Comparison of ENCODE assay signal across 29 cellular contexts in the genomic region with DNA sequence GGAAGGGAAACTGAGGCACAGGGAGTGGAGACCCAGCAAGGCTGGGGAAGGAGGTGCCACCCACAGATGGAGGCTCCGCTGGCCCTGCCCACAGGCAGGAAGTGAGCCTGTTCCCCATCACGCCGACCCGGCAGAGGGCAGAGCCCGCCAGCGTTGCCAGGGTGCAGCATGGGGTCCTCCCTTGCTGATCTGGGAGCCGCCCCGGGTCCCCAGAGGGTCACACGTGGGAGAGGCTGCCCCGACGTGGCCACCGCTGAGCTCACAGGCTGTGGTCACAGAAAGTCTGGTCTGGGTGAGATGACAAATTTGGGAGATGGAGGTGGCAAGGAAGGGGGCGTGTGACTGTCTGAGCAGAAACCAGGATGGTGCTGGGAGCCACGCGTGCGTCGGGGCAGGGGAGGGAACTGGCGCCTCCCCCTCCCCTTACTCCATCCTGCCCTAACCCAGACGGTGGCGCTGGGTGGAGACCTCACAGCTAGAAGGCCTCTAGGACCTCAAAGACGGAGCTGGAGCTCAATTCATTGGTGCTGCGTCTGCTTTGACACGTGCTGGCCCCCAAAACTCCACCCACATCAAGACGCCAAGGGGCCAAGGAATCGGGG. TPM values are rescaled to one million over a fixed set of nuclear protein-coding genes. Genes with fewer than 3 reads are reported as not detected.
DNase-seq lines count a peak whose midpoint lies in the region; ATAC-seq and TF ChIP-seq lines count a peak whose summit lies in the region.
"Had no signal": no experiment of that assay in that cellular context is flagged by ENCODE, and none has a peak within 500 bp of the region (broad histone marks: within the 10 kb centered on the region; RNA-seq: fewer than 3 reads in every experiment).

No MANE protein-coding gene starts in this region.

- peaks cover 76% of the 10 kb centered on the region for H3K36me3 ChIP-seq in NT2/D1 (ENCODE audit: insufficient read depth, insufficient read length, low read length)

- DNase-seq in D341Med (ENCODE audit: low spot score) (peak; percentile 34), NT2/D1 (ENCODE audit: low read depth, low spot score) (no peak), immature natural killer cell (peak in 1 of 3 donors; percentile 8), progenitor cell of endocrine pancreas (ENCODE audit: low spot score, unreplicated experiment) (no peak), RPMI8226 (no peak)
- DNase-seq in activated T-cell treated with anti-CD3 and anti-CD28 coated beads, Interleukin-2, amount 50 U/mL, for 4 hours: no peak
- DNase-seq: C1 segment of cervical spinal cord; Caco-2; CD8-positive, alpha-beta T cell; DMS 273 treated with DMSO at 0.1 percent for 48 hours; DMS79; EL; GM23248; HCEC 1CT; NCI-H1105; NCI-H1436 treated with DMSO at 0.1 percent for 48 hours; NCI-H1930; NCI-H2107; NCI-H526; NCI-H82; NK-92 treated with Interleukin-12 subunit alpha and Interleukin-12 subunit beta, amount 100 ng/mL, for 24 hours; PC-9; SHP77; T-cell had no signal

- H3K27me3 Mint-ChIP-seq in immature natural killer cell (ENCODE audit: low read depth in 3 of 3): peaks cover 0 to 1% (median 0%) of the 10 kb centered on the region in 3 donors
- no peaks in the 10 kb centered on the region for H3K27me3 Mint-ChIP-seq in progenitor cell of endocrine pancreas
- no peaks in the 10 kb centered on the region for H3K27me3 Mint-ChIP-seq in activated T-cell treated with anti-CD3 and anti-CD28 coated beads, Interleukin-2, amount 50 U/mL, for 4 hours (ENCODE audit: low read depth)
- H3K27me3 Mint-ChIP-seq: T-cell had no signal

- H3K36me3 Mint-ChIP-seq in immature natural killer cell: no peaks in the 10 kb centered on the region
- H3K36me3 Mint-ChIP-seq in progenitor cell of endocrine pancreas (ENCODE audit: insufficient read depth): peaks cover 16% of the 10 kb centered on the region
- H3K36me3 Mint-ChIP-seq in activated T-cell treated with anti-CD3 and anti-CD28 coated beads, Interleukin-2, amount 50 U/mL, for 4 hours (ENCODE audit: insufficient read depth): no peaks in the 10 kb centered on the region
- H3K36me3 Mint-ChIP-seq: CD8-positive, alpha-beta T cell; IgD-negative memory B cell; T-cell had no signal

- peaks cover 0 to 11% of the 10 kb centered on the region in 2 donors for H3K4me1 Mint-ChIP-seq in immature natural killer cell
- peaks cover 10% of the 10 kb centered on the region for H3K4me1 Mint-ChIP-seq in progenitor cell of endocrine pancreas (ENCODE audit: low read depth)
- no peaks in the 10 kb centered on the region for H3K4me1 Mint-ChIP-seq in activated T-cell treated with anti-CD3 and anti-CD28 coated beads, Interleukin-2, amount 50 U/mL, for 4 hours (ENCODE audit: low read depth)

- H3K4me1 ChIP-seq in NT2/D1 (ENCODE audit: insufficient read depth, insufficient read length): peaks cover 18% of the 10 kb centered on the region
- H3K4me1 ChIP-seq: Caco-2 had no signal

- H3K4me3 Mint-ChIP-seq in immature natural killer cell (peak overlapping the region in 3 of 5 donors; percentile 20 to 44 (median 40)), progenitor cell of endocrine pancreas (ENCODE audit: low read depth) (no peak overlapping the region)
- H3K4me3 Mint-ChIP-seq in activated T-cell treated with anti-CD3 and anti-CD28 coated beads, Interleukin-2, amount 50 U/mL, for 4 hours: no peak overlapping the region
- H3K4me3 Mint-ChIP-seq: CD8-positive, alpha-beta T cell; IgD-negative memory B cell; T-cell had no signal

- H3K27me3 ChIP-seq in NT2/D1 (ENCODE audit: insufficient read depth, insufficient read length): no peaks in the 10 kb centered on the region

- no peak overlapping the region for H3K4me3 ChIP-seq in NT2/D1 (ENCODE audit: insufficient read length, low read depth)
- H3K4me3 ChIP-seq: GM23248, PC-9 had no signal

- H3K9me3 Mint-ChIP-seq in immature natural killer cell (no peaks in the 10 kb centered on the region), progenitor cell of endocrine pancreas (ENCODE audit: low read depth) (no peaks in the 10 kb centered on the region)
- no peaks in the 10 kb centered on the region for H3K9me3 Mint-ChIP-seq in activated T-cell treated with anti-CD3 and anti-CD28 coated beads, Interleukin-2, amount 50 U/mL, for 4 hours
- H3K9me3 Mint-ChIP-seq: CD8-positive, alpha-beta T cell; IgD-negative memory B cell; T-cell had no signal

- H3K9me3 ChIP-seq in NT2/D1 (ENCODE audit: insufficient read depth, low read length): no peaks in the 10 kb centered on the region
- H3K9me3 ChIP-seq: Caco-2 had no signal

- peak overlapping the region; percentile 10 for H3K9ac ChIP-seq in NT2/D1 (ENCODE audit: insufficient read length, low read depth)
- H3K9ac ChIP-seq: GM23248 had no signal

- ATAC-seq in GM18861 (IDR thresholded peaks at IDR 0.05; ENCODE audit: unreplicated experiment): no peak
- ATAC-seq in activated T-cell treated with anti-CD3 and anti-CD28 coated beads, Interleukin-2, amount 50 U/mL, for 4 hours: no peak
- ATAC-seq: CD8-positive, alpha-beta T cell; T-cell had no signal

- no peak for TF ChIP-seq CTCF in progenitor cell of endocrine pancreas (IDR thresholded peaks at IDR 0.05; ENCODE audit: unreplicated experiment)

- peak overlapping the region in 2 of 6 donors; percentile 11 to 61 for H3K27ac Mint-ChIP-seq in immature natural killer cell
- peak overlapping the region; percentile 67 for H3K27ac Mint-ChIP-seq in progenitor cell of endocrine pancreas
- H3K27ac Mint-ChIP-seq: CD8-positive, alpha-beta T cell; T-cell had no signal

RNA-seq across cellular contexts. Expression of a gene that starts 7.7 kb away (rescaled TPM):
- polyA plus RNA-seq in immature natural killer cell: under 1 TPM in 1 of 3 donors, not detected in 2; 0.21 TPM
- total RNA-seq in progenitor cell of endocrine pancreas: 119 and 124 TPM in 2 replicates
- 10 to 100 TPM; 12.5 to 17.0 (median 12.6) TPM for total RNA-seq in activated T-cell treated with anti-CD3 and anti-CD28 coated beads, Interleukin-2, amount 50 U/mL, for 4 hours

RNA-seq across cellular contexts. Expression of a gene that starts 32.3 kb away (rescaled TPM):
- 10 to 100 TPM in 1 of 3 donors, 1 to 10 TPM in 2; 4.8 to 13.8 (median 6.9) TPM for polyA plus RNA-seq in immature natural killer cell
- 131 and 133 TPM in 2 replicates for total RNA-seq in progenitor cell of endocrine pancreas
- total RNA-seq in activated T-cell treated with anti-CD3 and anti-CD28 coated beads, Interleukin-2, amount 50 U/mL, for 4 hours: 100 to 1,000 TPM; 153 to 180 (median 163) TPM

RNA-seq across cellular contexts. Expression of a gene that starts 36.5 kb away (rescaled TPM):
- polyA plus RNA-seq in immature natural killer cell: not detected
- 0.26 and 0.38 TPM in 2 replicates for total RNA-seq in progenitor cell of endocrine pancreas
- total RNA-seq in activated T-cell treated with anti-CD3 and anti-CD28 coated beads, Interleukin-2, amount 50 U/mL, for 4 hours: not detected
- total RNA-seq: Caco-2; CD8-positive, alpha-beta T cell; GM23248; PC-9; RPMI7951; SK-MEL-5; T-cell had no signal
- polyA plus RNA-seq: AG04450, GM23248, IgD-negative memory B cell had no signal

RNA-seq across cellular contexts. Expression of a gene that starts 44.9 kb away (rescaled TPM):
- polyA plus RNA-seq in immature natural killer cell: 1,000 to 10,000 TPM in 1 of 3 donors, 100 to 1,000 TPM in 2; 572 to 1,041 (median 633) TPM
- 156 and 171 TPM in 2 replicates for total RNA-seq in progenitor cell of endocrine pancreas
- 100 to 1,000 TPM; 226 to 252 (median 250) TPM for total RNA-seq in activated T-cell treated with anti-CD3 and anti-CD28 coated beads, Interleukin-2, amount 50 U/mL, for 4 hours

RNA-seq across cellular contexts. Expression of a gene that starts 47.6 kb away (rescaled TPM):
- under 1 TPM in 1 of 3 donors, not detected in 2; 0.43 TPM for polyA plus RNA-seq in immature natural killer cell
- total RNA-seq in progenitor cell of endocrine pancreas: 2.3 and 4.8 TPM in 2 replicates
- 1 to 10 TPM; 5.8 to 9.7 (median 6.8) TPM for total RNA-seq in activated T-cell treated with anti-CD3 and anti-CD28 coated beads, Interleukin-2, amount 50 U/mL, for 4 hours

Comparison
In these comparisons a context has a peak if more than half of its experiments do, and no peak if none do; other contexts are left out.
1. H3K4me3 Mint-ChIP-seq: peak in immature natural killer cell (3 of 5); none in progenitor cell of endocrine pancreas (single experiment) and activated T-cell treated with anti-CD3 and anti-CD28 coated beads, Interleukin-2, amount 50 U/mL, for 4 hours (single experiment).